ENCODE assay signal across 15 cellular contexts in the genomic region with DNA sequence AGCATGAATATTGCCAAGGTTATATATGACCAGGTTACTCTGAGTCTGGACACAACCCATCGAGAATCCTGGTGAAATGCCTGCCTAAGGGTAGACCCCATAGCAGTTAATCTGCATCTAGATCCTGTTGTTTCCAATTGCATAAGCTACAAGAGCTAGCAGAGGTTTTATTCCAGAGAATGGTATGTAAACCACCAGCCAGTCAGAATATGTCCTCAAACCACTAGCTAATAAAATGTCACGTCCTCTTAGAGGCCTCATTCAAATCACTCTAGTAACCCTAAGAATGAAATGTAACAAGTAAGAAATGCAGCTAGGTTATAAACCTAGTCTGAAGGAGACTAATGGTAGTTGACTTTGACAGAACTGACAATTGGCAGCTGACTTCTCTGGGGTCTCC. TPM values are rescaled to one million over a fixed set of nuclear protein-coding genes. Genes with fewer than 3 reads are reported as not detected.
DNase-seq lines count a peak whose midpoint lies in the region; ATAC-seq and TF ChIP-seq lines count a peak whose summit lies in the region.
"Had no signal": no experiment of that assay in that cellular context is flagged by ENCODE, and none has a peak within 500 bp of the region (broad histone marks: within the 10 kb centered on the region; RNA-seq: fewer than 3 reads in every experiment).

No MANE protein-coding gene starts in this region.

- H3K4me1 ChIP-seq in adipocyte (ENCODE audit: control insufficient read depth, insufficient read depth, low read length) (no peaks in the 10 kb centered on the region), osteoblast (ENCODE audit: insufficient read depth, low read length) (no peaks in the 10 kb centered on the region)
- H3K4me1 ChIP-seq: BLaER1 had no signal

- H3K4me2 ChIP-seq in osteoblast (ENCODE audit: insufficient read depth, low read length) = no peak overlapping the region
- H3K4me2 ChIP-seq: BLaER1, KMS-11 had no signal

- peaks cover 2% of the 10 kb centered on the region; the same call in 1 of the 2 replicates for H3K27me3 Mint-ChIP-seq in HFFc6 (ENCODE audit: insufficient read depth)

- H3K36me3 ChIP-seq in adipocyte (ENCODE audit: control insufficient read depth, insufficient read depth, low read length, severe bottlenecking) = no peaks in the 10 kb centered on the region
- H3K36me3 ChIP-seq in osteoblast (ENCODE audit: insufficient read depth, low read length) = no peaks in the 10 kb centered on the region
- H3K36me3 ChIP-seq: BLaER1 had no signal

- DNase-seq in AG08396 (ENCODE audit: low spot score) (peak; percentile 9), HFFc6 (peak; percentile 65), adipocyte (ENCODE audit: low read depth) (peak; percentile 23), osteoblast (ENCODE audit: insufficient read length, low spot score, missing footprints) (peak; percentile 3), DMS53 treated with DMSO at 0.1 percent for 48 hours (lab: John Stamatoyannopoulos, UW; ENCODE audit: unreplicated experiment) (no peak)
- DNase-seq in stimulated activated CD4-positive, alpha-beta T cell treated with anti-CD3 and anti-CD28 coated beads, Interleukin-1b, Interleukin-23, amount 100 ng/mL, for 48 hours = no peak
- DNase-seq: 8988T, Calu3, DMS79 treated with DMSO at 0.1 percent for 48 hours, GDM1, GOT3, H9 had no signal

- TF ChIP-seq CTCF in HFFc6 (IDR thresholded peaks at IDR 0.05) (no peak), osteoblast (IDR thresholded peaks at IDR 0.05; ENCODE audit: extremely low read depth, low read depth, low read length) (no peak)

- peaks cover 10% of the 10 kb centered on the region; the same call in 1 of the 2 replicates for H3K36me3 Mint-ChIP-seq in HFFc6 (ENCODE audit: low read depth)

- H3K9ac ChIP-seq in adipocyte (ENCODE audit: low read length) = no peak overlapping the region
- H3K9ac ChIP-seq: BLaER1, KMS-11 had no signal

- H3K27ac ChIP-seq in osteoblast (ENCODE audit: low read depth, low read length) = no peak overlapping the region
- H3K27ac ChIP-seq: BLaER1, KMS-11 had no signal

- peaks cover 16% of the 10 kb centered on the region for H3K9me3 Mint-ChIP-seq in HFFc6

- H3K27ac Mint-ChIP-seq in HFFc6 = no peak overlapping the region
- H3K27ac Mint-ChIP-seq: H9 had no signal

- H3K4me1 Mint-ChIP-seq in HFFc6 (ENCODE audit: low read depth) = peaks cover 13% of the 10 kb centered on the region; the same call in 1 of the 2 replicates
- H3K4me1 Mint-ChIP-seq: H9 had no signal

- H3K79me2 ChIP-seq in osteoblast (ENCODE audit: insufficient read depth, low read length) = no peaks in the 10 kb centered on the region

- H3K4me3 Mint-ChIP-seq in HFFc6 = no peak overlapping the region
- H3K4me3 Mint-ChIP-seq: H9 had no signal

- no peak overlapping the region for H2AFZ ChIP-seq in osteoblast (ENCODE audit: low read length)

- H3K27me3 ChIP-seq in adipocyte (replicated peaks; ENCODE audit: control insufficient read depth, insufficient read depth, low read length) (no peaks in the 10 kb centered on the region), osteoblast (ENCODE audit: insufficient read depth, low read length) (no peaks in the 10 kb centered on the region)
- H3K27me3 ChIP-seq: BLaER1 had no signal

- no peaks in the 10 kb centered on the region for H4K20me1 ChIP-seq in osteoblast (ENCODE audit: insufficient read depth, low read length)
- H4K20me1 ChIP-seq: BLaER1 had no signal

- H3K9me3 ChIP-seq in adipocyte (ENCODE audit: control insufficient read depth, low read length) = peaks cover 5% of the 10 kb centered on the region
- H3K9me3 ChIP-seq in osteoblast (ENCODE audit: low read depth, low read length) = no peaks in the 10 kb centered on the region

- no peak overlapping the region for H3K4me3 ChIP-seq in adipocyte (ENCODE audit: low read length)
- H3K4me3 ChIP-seq in osteoblast (ENCODE audit: insufficient read depth, low read length) = no peak overlapping the region
- H3K4me3 ChIP-seq: BLaER1 had no signal

- ATAC-seq in GM19397 (IDR thresholded peaks at IDR 0.05; ENCODE audit: unreplicated experiment) = no peak

RNA-seq across cellular contexts. Expression of gene YLPM1, which starts 9.0 kb away (rescaled TPM):
- 10 to 100 TPM; 46.0 to 50.8 (median 48.6) TPM for total RNA-seq in HFFc6 (2021; fragmentation: NEBNext Ultra II Directional; extraction: Animal tissue kit (Norgen Biotek cat#: 25700))
- total RNA-seq in osteoblast = 39.8 and 41.5 TPM in 2 replicates

RNA-seq across cellular contexts. Expression of gene FCF1, which starts 41.2 kb away (rescaled TPM):
- total RNA-seq in HFFc6 (2021; fragmentation: NEBNext Ultra II Directional; extraction: Animal tissue kit (Norgen Biotek cat#: 25700)) = 10 to 100 TPM; 69.7 to 87.4 (median 79.6) TPM
- 33.3 and 35.1 TPM in 2 replicates for total RNA-seq in osteoblast

RNA-seq across cellular contexts. Expression of gene AREL1, which starts 41.3 kb away (rescaled TPM):
- 10 to 100 TPM; 36.7 to 42.3 (median 40.6) TPM for total RNA-seq in HFFc6 (2021; fragmentation: NEBNext Ultra II Directional; extraction: Animal tissue kit (Norgen Biotek cat#: 25700))
- 27.9 and 29.2 TPM in 2 replicates for total RNA-seq in osteoblast

Comparison
In these comparisons a context has a peak if more than half of its experiments do, and no peak if none do; other contexts are left out.
1. DNase-seq: peak in AG08396 (single experiment), HFFc6 (single experiment), adipocyte (single experiment) and osteoblast (single experiment); none in stimulated activated CD4-positive, alpha-beta T cell treated with anti-CD3 and anti-CD28 coated beads, Interleukin-1b, Interleukin-23, amount 100 ng/mL, for 48 hours (single experiment) and DMS53 treated with DMSO at 0.1 percent for 48 hours (single experiment).